ENCODE assay signal across 16 cellular contexts in genomic region chr15:39959411-39959810, GRCh38. TPM values are rescaled to one million over a fixed set of nuclear protein-coding genes. Genes with fewer than 3 reads are reported as not detected.
A peak's percentile ranks its signal among the peaks of the same experiment; 100 is the strongest.
DNase-seq lines count a peak whose midpoint lies in the region; ATAC-seq and TF ChIP-seq lines count a peak whose summit lies in the region.
"Had no signal": no experiment of that assay in that cellular context is flagged by ENCODE, and none has a peak within 500 bp of the region (broad histone marks: within the 10 kb centered on the region; RNA-seq: fewer than 3 reads in every experiment).

No MANE protein-coding gene starts in this region.

- TF ChIP-seq POLR2A in IMR-90 (IDR thresholded peaks at IDR 0.05; ENCODE audit: low read depth, low read length), result no peak

- no peak overlapping the region for H4K8ac ChIP-seq in IMR-90 (ENCODE audit: low read depth in 2 of 2, low read length in 2 of 2)

- no peak overlapping the region for H2AK9ac ChIP-seq in IMR-90 (replicated peaks; ENCODE audit: low read depth, low read length, poor library complexity)

- H3K4ac ChIP-seq in IMR-90 (ENCODE audit: low read depth, low read length), result no peak overlapping the region

- H2AK5ac ChIP-seq in IMR-90 (ENCODE audit: low read depth, low read length), result no peak overlapping the region

- H2BK120ac ChIP-seq in IMR-90 (ENCODE audit: low read depth, low read length), result no peak overlapping the region

- no peak overlapping the region for H2BK20ac ChIP-seq in IMR-90 (ENCODE audit: low read depth, low read length)

- peak overlapping the region; percentile 20; the same call in 1 of the 2 replicates for H3K4me2 ChIP-seq in IMR-90 (ENCODE audit: low read depth, low read length)
- H3K4me2 ChIP-seq: BLaER1 had no signal

- H3K18ac ChIP-seq in IMR-90 (ENCODE audit: low read depth, low read length), result no peak overlapping the region

- ATAC-seq in IMR-90 (ENCODE audit: low read depth), result peak; percentile 44
- no peak for ATAC-seq in HG03469 (IDR thresholded peaks at IDR 0.05; ENCODE audit: unreplicated experiment)
- ATAC-seq in left ventricle myocardium superior, result no peak
- no peak for ATAC-seq in upper lobe of right lung
- ATAC-seq: GM12878, K562 had no signal

- H4K20me1 ChIP-seq in IMR-90 (ENCODE audit: insufficient read depth, low read length), result 0 out of 2 replicates have a peak, but pooled peaks cover 5% of the 10 kb centered on the region
- H4K20me1 ChIP-seq: BLaER1 had no signal

- H3K9ac ChIP-seq in IMR-90 (ENCODE audit: low read depth, low read length), result no peak overlapping the region
- H3K9ac ChIP-seq: BLaER1, GM23248 had no signal

- in situ Hi-C loops in IMR-90 (cut with MboI; ENCODE audit: low sequenced_read_pairs), result loop anchor here (10.0 kb wide), 1 partner anchor 175 kb away; the partner anchor contains the start of gene FSIP1

- TF ChIP-seq RAD21 in IMR-90 (IDR thresholded peaks at IDR 0.05; ENCODE audit: low read length), result no peak

- no peak overlapping the region for H4K91ac ChIP-seq in IMR-90 (ENCODE audit: insufficient read depth, low read depth, low read length)

- dilution Hi-C loops in IMR-90 (cut with HindIII; ENCODE audit: low sequenced_read_pairs, unreplicated experiment), result no loop called here

- H3K4me3 ChIP-seq in IMR-90 (ENCODE audit: insufficient read depth, low read depth, low read length) (no peak overlapping the region), cardiac fibroblast (replicated peaks in 1 of 2; ENCODE audit: low read depth in 2 of 2, low read length in 2 of 2) (no peak overlapping the region), upper lobe of right lung (no peak overlapping the region)
- H3K4me3 ChIP-seq: BLaER1, GM12878, GM23248, K562 had no signal

- H3K56ac ChIP-seq in IMR-90 (ENCODE audit: extremely low read depth, insufficient read depth, low read length), result no peak overlapping the region

- CTCF ChIA-PET in IMR-90 (lab: Yijun Ruan, JAX), result interaction anchor here (0.6 kb wide), 1 partner anchor 12 kb away, joined by 3 read pairs; no protein-coding TSS in a partner anchor

- H2AFZ ChIP-seq in IMR-90 (replicated peaks; ENCODE audit: low read length, poor library complexity), result no peak overlapping the region
- H2AFZ ChIP-seq: GM23248 had no signal

- no peak overlapping the region for H4K5ac ChIP-seq in IMR-90 (ENCODE audit: low read depth, low read length)

- POLR2A ChIA-PET in IMR-90 (lab: Charles Lee; ENCODE audit: unreplicated experiment), result no interaction called here

- H3K14ac ChIP-seq in IMR-90 (replicated peaks; ENCODE audit: low read depth, low read length), result no peak overlapping the region

- intact Hi-C loops in IMR-90 (cut with micrococcal nuclease), result loop anchor here (5.0 kb wide), 1 partner anchor 172 kb away; no protein-coding TSS in a partner anchor
- intact Hi-C loops in left ventricle myocardium superior (cut with micrococcal nuclease), result loop anchor here (10.0 kb wide), 1 partner anchor 45 kb away; no protein-coding TSS in a partner anchor
- intact Hi-C loops in upper lobe of right lung (cut with DNase I), result no loop called here

- H3K9me3 ChIP-seq in IMR-90 (ENCODE audit: control insufficient read depth, insufficient read depth, low read length), result no peaks in the 10 kb centered on the region
- no peaks in the 10 kb centered on the region for H3K9me3 ChIP-seq in upper lobe of right lung
- H3K9me3 ChIP-seq: BLaER1 had no signal

- H3K27ac ChIP-seq in IMR-90 (ENCODE audit: insufficient read depth, low read length), result no peak overlapping the region
- H3K27ac ChIP-seq in upper lobe of right lung, result no peak overlapping the region
- H3K27ac ChIP-seq: BLaER1, GM23248, HL-60 had no signal

- H3K27me3 ChIP-seq in IMR-90 (ENCODE audit: control insufficient read depth, insufficient read depth, low read length), result no peaks in the 10 kb centered on the region
- no peaks in the 10 kb centered on the region for H3K27me3 ChIP-seq in upper lobe of right lung
- H3K27me3 ChIP-seq: BLaER1 had no signal

- peaks cover 3% of the 10 kb centered on the region; the same call in 1 of the 2 replicates for H3K9me1 ChIP-seq in IMR-90 (ENCODE audit: insufficient read depth, low read length)

- no CpG with 5 or more reads among the region's 1 CpG for WGBS in IMR-90 (ENCODE audit: extremely low coverage in 2 of 2, insufficient read length in 1 of 2), 2 experiments

- no peak overlapping the region for H2BK5ac ChIP-seq in IMR-90 (ENCODE audit: low read depth, low read length, poor library complexity, severe bottlenecking)

- no peak overlapping the region for H3K23ac ChIP-seq in IMR-90 (ENCODE audit: low read depth, low read length)

- BruUV-seq in IMR-90 (replicated peaks; lab: Mats Ljungman, UMichigan), result no TSS peak

- peaks cover 45% of the 10 kb centered on the region for H3K36me3 ChIP-seq in IMR-90 (ENCODE audit: control insufficient read depth, insufficient read depth, low read length)
- peaks cover 81% of the 10 kb centered on the region for H3K36me3 ChIP-seq in upper lobe of right lung

- H3K4me1 ChIP-seq in IMR-90 (ENCODE audit: control insufficient read depth, insufficient read depth, low read length) (peaks cover 2% of the 10 kb centered on the region; the same call in 1 of the 2 replicates), upper lobe of right lung (no peaks in the 10 kb centered on the region)
- H3K4me1 ChIP-seq: BLaER1 had no signal

- DNase-seq in IMR-90, result peak; percentile 42
- peak; percentile 11 to 36 for DNase-seq in cardiac fibroblast (ENCODE audit: low read depth in 2 of 2)
- peak; percentile 27 for DNase-seq in iris pigment epithelial cell (ENCODE audit: low read depth)
- DNase-seq in left ventricle myocardium superior, result no peak
- DNase-seq in upper lobe of right lung, result no peak
- DNase-seq: ACHN; CD4-positive, alpha-beta memory T cell; DMS79 treated with DMSO at 0.1 percent for 48 hours; EL; GM23248; HCEC 1CT had no signal

- peak; percentile 16; the same call in 1 of the 2 replicates for TF ChIP-seq CTCF in IMR-90 (conservative IDR thresholded peaks at IDR 0.05; ENCODE audit: low read depth, low read length)
- TF ChIP-seq CTCF in cardiac fibroblast (IDR thresholded peaks at IDR 0.05; ENCODE audit: low read depth, low read length), result no peak
- no peak for TF ChIP-seq CTCF in upper lobe of right lung (IDR thresholded peaks at IDR 0.05)

- H3K79me1 ChIP-seq in IMR-90 (ENCODE audit: low read depth in 1 of 2, low read length in 2 of 2), result peaks cover 24 to 50% of the 10 kb centered on the region in 2 experiments

- no peak overlapping the region for H2BK15ac ChIP-seq in IMR-90 (ENCODE audit: low read depth, low read length)

TF ChIP-seq in IMR-90, 13 proteins besides CTCF, POLR2A, EP300 and RAD21:
- TF ChIP-seq SMC3 (IDR thresholded peaks at IDR 0.05; ENCODE audit: low read depth, low read length) (0 out of 2 replicates have a peak, but pooled peaks have one; percentile 23), USF2 (IDR thresholded peaks at IDR 0.05; ENCODE audit: low read depth, low read length) (no peak), RFX5 (IDR thresholded peaks at IDR 0.05; ENCODE audit: low read depth, low read length) (no peak)
TF ChIP-seq in IMR-90: peak in this region for 1.

RNA-seq across cellular contexts. Expression of gene EIF2AK4, which starts 25.5 kb away (rescaled TPM):
- 132 and 139 TPM in 2 replicates for total RNA-seq in IMR-90 (2012; rRNA removed)
- 75.3 and 80.3 TPM in 2 replicates for polyA plus RNA-seq in IMR-90 (2012; rRNA removed)
- polyA plus RNA-seq in IMR-90 (2012; cell fraction: cytosol; rRNA removed), result 35.6 and 77.8 TPM in 2 replicates
- 20.2 and 41.4 TPM in 2 replicates for polyA plus RNA-seq in IMR-90 (2012; cell fraction: nucleus; rRNA removed; ENCODE audit: low replicate concordance)
- total RNA-seq in left ventricle myocardium superior, result 20.5 TPM
- total RNA-seq in upper lobe of right lung, result 34.7 TPM

RNA-seq across cellular contexts. Expression of gene GPR176, which starts 39.3 kb away (rescaled TPM):
- total RNA-seq in IMR-90 (2012; rRNA removed) (194 and 246 TPM in 2 replicates), left ventricle myocardium superior (1.5 TPM), upper lobe of right lung (4.6 TPM)
- polyA plus RNA-seq in IMR-90 (2012; rRNA removed), result 114 and 118 TPM in 2 replicates
- 89.6 and 120 TPM in 2 replicates for polyA plus RNA-seq in IMR-90 (2012; cell fraction: cytosol; rRNA removed)
- polyA plus RNA-seq in IMR-90 (2012; cell fraction: nucleus; rRNA removed; ENCODE audit: low replicate concordance), result 71.7 and 95.1 TPM in 2 replicates
- total RNA-seq: CD4-positive, alpha-beta memory T cell had no signal
- polyA plus RNA-seq: CD4-positive, alpha-beta memory T cell had no signal

Comparison
In these comparisons a context has a peak if more than half of its experiments do, and no peak if none do; other contexts are left out.
1. DNase-seq: peak in IMR-90 (single experiment), cardiac fibroblast (2 of 2) and iris pigment epithelial cell (single experiment); none in left ventricle myocardium superior (single experiment) and upper lobe of right lung (single experiment).
2. RNA of gene GPR176, which starts 39.3 kb away (total RNA-seq): 194 to 246 TPM in IMR-90; 4.6 TPM in upper lobe of right lung (single experiment) and 1.5 TPM in left ventricle myocardium superior (single experiment); every median in the first group is over 10 times any median in the second.